ENCODE assay signal across 10 cellular contexts in the genomic region with DNA sequence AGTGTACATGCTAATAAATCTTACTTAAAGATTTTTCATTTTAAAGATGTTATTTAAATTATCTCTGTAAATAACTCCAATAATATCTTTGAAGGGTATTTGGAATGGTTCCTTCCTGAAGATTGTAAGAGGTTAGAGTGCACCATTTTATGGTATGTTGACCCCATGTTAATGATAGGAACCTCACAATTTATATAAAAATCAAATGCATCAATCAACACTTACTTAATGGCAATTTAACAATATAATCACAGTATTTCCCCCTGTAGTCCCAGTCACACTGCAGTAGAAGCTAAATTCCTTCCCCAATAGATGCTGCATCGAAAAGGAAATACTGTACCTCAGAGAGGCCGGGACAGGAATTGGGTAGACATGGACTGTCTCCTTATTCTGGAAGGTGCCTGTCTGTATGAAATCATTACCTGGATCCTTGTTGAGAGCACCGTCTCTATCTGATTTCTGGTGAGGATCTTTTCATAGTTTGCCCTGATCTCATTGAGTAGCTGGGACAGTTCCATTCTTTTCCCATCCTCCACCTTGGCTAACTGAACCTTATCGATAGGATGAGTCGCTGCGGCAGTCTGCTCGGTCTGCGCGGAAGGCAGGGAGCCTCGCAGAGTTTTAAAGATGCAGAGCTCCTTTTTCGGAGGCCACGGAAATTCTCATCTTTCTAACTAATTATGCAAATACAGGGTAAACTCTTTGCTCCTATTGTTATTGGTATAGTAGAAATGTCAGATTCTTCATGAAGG. TPM values are rescaled to one million over a fixed set of nuclear protein-coding genes. Genes with fewer than 3 reads are reported as not detected.
DNase-seq lines count a peak whose midpoint lies in the region; TF ChIP-seq lines count a peak whose summit lies in the region.
"Had no signal": no experiment of that assay in that cellular context is flagged by ENCODE, and none has a peak within 500 bp of the region (broad histone marks: within the 10 kb centered on the region; RNA-seq: fewer than 3 reads in every experiment).

A gene (minus strand): TSS at position 596 of the 752 bp plus-strand sequence. CDS start 78 bp downstream, at position 518.

- intact Hi-C loops in CD14-positive monocyte (cut with micrococcal nuclease): no loop called here

- H3K4me3 Mint-ChIP-seq in CD14-positive monocyte: peak within 1 kb of the TSS in 1 of 2 donors; percentile 57
- H3K4me3 Mint-ChIP-seq: immature natural killer cell had no signal

- peaks cover 47 to 67% (median 63%) of the 10 kb centered on the region in 3 donors for H3K27me3 Mint-ChIP-seq in CD14-positive monocyte (ENCODE audit: low read depth in 3 of 3)

- no peak for TF ChIP-seq CTCF in CD14-positive monocyte (IDR thresholded peaks at IDR 0.05)

- peaks cover 2% of the 10 kb centered on the region for H3K4me1 Mint-ChIP-seq in CD14-positive monocyte
- H3K4me1 Mint-ChIP-seq: immature natural killer cell had no signal

- H3K36me3 Mint-ChIP-seq in CD14-positive monocyte: no peaks in the 10 kb centered on the region

- peak within 1 kb of the TSS; percentile 21 for H3K9ac ChIP-seq in adipocyte (ENCODE audit: low read length)
- H3K9ac ChIP-seq in iPS-20b (ENCODE audit: low read depth, low read length): peak within 1 kb of the TSS; percentile 56; the same call in 1 of the 2 replicates

- no peak within 1 kb of the TSS for H3K27ac Mint-ChIP-seq in CD14-positive monocyte
- H3K27ac Mint-ChIP-seq: immature natural killer cell had no signal

- H3K9me3 ChIP-seq in adipocyte (ENCODE audit: control insufficient read depth, low read length) (no peaks in the 10 kb centered on the region), iPS-20b (ENCODE audit: insufficient read depth, low read depth, low read length) (no peaks in the 10 kb centered on the region)

- H3K27ac ChIP-seq in iPS-20b (ENCODE audit: low read length): no peak within 1 kb of the TSS

- H3K4me3 ChIP-seq in H7 (ENCODE audit: insufficient read depth, low read depth, low read length) (peak within 1 kb of the TSS; percentile 15), adipocyte (ENCODE audit: low read length) (peak within 1 kb of the TSS; percentile 80), iPS-20b (ENCODE audit: low read length) (peak within 1 kb of the TSS; percentile 70)

- H3K9me3 Mint-ChIP-seq in CD14-positive monocyte: peaks cover 0 to 3% (median 0%) of the 10 kb centered on the region in 7 donors
- H3K9me3 Mint-ChIP-seq: immature natural killer cell had no signal

- H3K36me3 ChIP-seq in H7 (replicated peaks; ENCODE audit: control insufficient read depth, insufficient read depth, low read length): no peaks in the 10 kb centered on the region
- H3K36me3 ChIP-seq in adipocyte (ENCODE audit: control insufficient read depth, insufficient read depth, low read length, severe bottlenecking): no peaks in the 10 kb centered on the region
- H3K36me3 ChIP-seq in iPS-20b (ENCODE audit: insufficient read depth, low read depth, low read length): no peaks in the 10 kb centered on the region

- H3K4me1 ChIP-seq in adipocyte (ENCODE audit: control insufficient read depth, insufficient read depth, low read length) (peaks cover 7% of the 10 kb centered on the region), iPS-20b (ENCODE audit: insufficient read depth, low read length) (no peaks in the 10 kb centered on the region; the same call in 1 of the 2 replicates)

- H3K27me3 ChIP-seq in H7 (ENCODE audit: control insufficient read depth, insufficient read depth, low read length): no peaks in the 10 kb centered on the region
- no peaks in the 10 kb centered on the region for H3K27me3 ChIP-seq in adipocyte (replicated peaks; ENCODE audit: control insufficient read depth, insufficient read depth, low read length)
- H3K27me3 ChIP-seq in iPS-20b (ENCODE audit: insufficient read depth, low read length): no peaks in the 10 kb centered on the region; the same call in 1 of the 2 replicates

- peak; percentile 22 for DNase-seq in H7
- DNase-seq in adipocyte (ENCODE audit: low read depth): no peak
- no peak for DNase-seq in renal cortical epithelial cell (ENCODE audit: low read depth)
- no peak for DNase-seq in CD14-positive monocyte (ENCODE audit: low spot score)
- DNase-seq in GM19240 (ENCODE audit: insufficient read length, low spot score): no peak
- no peak for DNase-seq in COLO668 (lab: John Stamatoyannopoulos, UW; ENCODE audit: unreplicated experiment)
- DNase-seq in activated CD4-positive, alpha-beta T cell treated with anti-CD3 and anti-CD28 coated beads, Interleukin-2, amount 50 U/mL, for 4 hours: no peak
- DNase-seq: immature natural killer cell, NCI-H82 had no signal

RNA-seq across cellular contexts. Expression of the gene that starts here (rescaled TPM):
- total RNA-seq in H7 (2014; rRNA removed; shearing (Covaris generic)): 0.07 and 0.26 TPM in 2 replicates
- 1.7 and 10.9 TPM in 2 replicates for total RNA-seq in renal cortical epithelial cell
- not detected for polyA plus RNA-seq in CD14-positive monocyte
- polyA plus RNA-seq: immature natural killer cell had no signal

Comparison
In these comparisons a context has a peak if more than half of its experiments do, and no peak if none do; other contexts are left out.
1. Peak in DNase-seq and H3K4me3 ChIP-seq in H7; RNA of the gene not detected or under 1 TPM.
2. H3K4me3 ChIP-seq: peak in every context shown above with its lines; median percentile 80 in adipocyte; 70 in iPS-20b; 15 in H7.